Comparison of ENCODE assay signal across 32 cellular contexts in the genomic region with DNA sequence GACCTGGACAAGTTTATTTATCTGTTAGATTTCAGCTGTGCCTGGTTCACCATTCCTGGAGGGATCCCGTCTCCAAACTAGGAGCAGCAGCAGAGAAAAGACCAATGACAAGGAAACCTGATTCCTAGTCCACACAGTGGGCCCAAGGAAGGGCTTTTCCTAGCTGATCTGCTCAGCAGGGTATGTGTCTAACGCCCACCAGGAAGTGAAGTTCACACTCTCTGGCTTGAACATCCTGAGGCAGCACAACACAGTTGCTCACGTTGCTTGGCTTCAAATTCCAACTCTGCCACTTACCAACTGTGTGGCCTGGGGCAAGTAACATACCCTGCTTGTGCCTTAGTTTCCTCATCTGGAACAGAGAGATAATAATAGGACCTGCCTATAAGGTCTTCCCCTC. TPM values are rescaled to one million over a fixed set of nuclear protein-coding genes. Genes with fewer than 3 reads are reported as not detected.
"Had no signal": no experiment of that assay in that cellular context is flagged by ENCODE, and none has a peak within 500 bp of the region (broad histone marks: within the 10 kb centered on the region; RNA-seq: fewer than 3 reads in every experiment).

No MANE protein-coding gene starts in this region.

- H3K27me3 ChIP-seq: heart right ventricle, hepatocyte, left lung, neural progenitor cell, neutrophil, ovary, spleen, stomach, testis, thyroid gland, transverse colon, upper lobe of left lung, vagina had no signal

- H3K4me1 Mint-ChIP-seq: mesothelial cell of epicardium; naive B cell; natural killer cell; neural progenitor cell; stimulated activated memory B cell treated with anti-CD40 and anti-IgM and Interleukin-4, amounts not matched to agents 10 μg/mL and 1 μg/mL and 100 μg/mL, for 72 hours had no signal

- H3K27me3 Mint-ChIP-seq: stimulated activated memory B cell treated with anti-CD40 and anti-IgM and Interleukin-4, amounts not matched to agents 10 μg/mL and 1 μg/mL and 100 μg/mL, for 72 hours had no signal

- H3K36me3 ChIP-seq: heart right ventricle, left lung, lower lobe of right lung, neural progenitor cell, neutrophil, ovary, prostate gland, spleen, stomach, thyroid gland, transverse colon, upper lobe of left lung, vagina had no signal

- H3K4me3 ChIP-seq: heart right ventricle, hepatocyte, left lung, lower lobe of right lung, neural progenitor cell, ovary, prostate gland, spleen, stomach, testis, thyroid gland, transverse colon, upper lobe of left lung, vagina had no signal

- ATAC-seq: left cardiac atrium; left lung; lower lobe of right lung; natural killer cell; right cardiac atrium; sciatic nerve; stimulated activated memory B cell treated with anti-CD40 and anti-IgM and Interleukin-4, amounts not matched to agents 10 μg/mL and 1 μg/mL and 100 μg/mL, for 72 hours had no signal

- H3K36me3 Mint-ChIP-seq: naive B cell; natural killer cell; neural progenitor cell; stimulated activated memory B cell treated with anti-CD40 and anti-IgM and Interleukin-4, amounts not matched to agents 10 μg/mL and 1 μg/mL and 100 μg/mL, for 72 hours had no signal

- H3K4me2 ChIP-seq: hepatocyte, neural progenitor cell had no signal

- H3K27ac Mint-ChIP-seq: mesothelial cell of epicardium; naive B cell; natural killer cell; nephron progenitor cell; neural progenitor cell; stimulated activated memory B cell treated with anti-CD40 and anti-IgM and Interleukin-4, amounts not matched to agents 10 μg/mL and 1 μg/mL and 100 μg/mL, for 72 hours had no signal

- H3K27ac ChIP-seq: heart right ventricle, hepatocyte, left lung, lower lobe of right lung, neural progenitor cell, neutrophil, ovary, prostate gland, spleen, stomach, testis, thyroid gland, transverse colon, upper lobe of left lung, vagina had no signal

- H3K4me3 Mint-ChIP-seq: mesothelial cell of epicardium; naive B cell; natural killer cell; nephron progenitor cell; neural progenitor cell; stimulated activated memory B cell treated with anti-CD40 and anti-IgM and Interleukin-4, amounts not matched to agents 10 μg/mL and 1 μg/mL and 100 μg/mL, for 72 hours had no signal

- H3K4me1 ChIP-seq: heart right ventricle, left lung, lower lobe of right lung, neural progenitor cell, prostate gland, spleen, stomach, testis, thyroid gland, transverse colon, upper lobe of left lung, vagina had no signal

- H3K79me2 ChIP-seq: hepatocyte had no signal

- H3K9ac ChIP-seq: neural progenitor cell had no signal

- H3K9me3 Mint-ChIP-seq: natural killer cell, nephron progenitor cell, neural progenitor cell had no signal

- DNase-seq: heart right ventricle; kidney glomerular epithelial cell; left cardiac atrium; left lung; lower lobe of right lung; mammary epithelial cell; mesenchymal stem cell; naive B cell; natural killer cell; nephron progenitor cell; occipital lobe; ovary; retina; right cardiac atrium; small intestine; spleen; stimulated activated CD4-positive, alpha-beta T cell treated with anti-CD3 and anti-CD28 coated beads, Interleukin-4, amount 100 ng/mL, for 24 hours; stimulated activated naive CD4-positive, alpha-beta T cell treated with Interleukin-2 at 50 U/mL for 16 hours; stomach; testis; thyroid gland; transverse colon had no signal

RNA-seq across cellular contexts. Expression of a gene that starts 42.9 kb away (rescaled TPM):
- total RNA-seq: mononuclear cell, natural killer cell, occipital lobe, spleen had no signal
- polyA plus RNA-seq: ovary, right cardiac atrium had no signal
